Comparison of ENCODE assay signal across 17 cellular contexts in the genomic region with DNA sequence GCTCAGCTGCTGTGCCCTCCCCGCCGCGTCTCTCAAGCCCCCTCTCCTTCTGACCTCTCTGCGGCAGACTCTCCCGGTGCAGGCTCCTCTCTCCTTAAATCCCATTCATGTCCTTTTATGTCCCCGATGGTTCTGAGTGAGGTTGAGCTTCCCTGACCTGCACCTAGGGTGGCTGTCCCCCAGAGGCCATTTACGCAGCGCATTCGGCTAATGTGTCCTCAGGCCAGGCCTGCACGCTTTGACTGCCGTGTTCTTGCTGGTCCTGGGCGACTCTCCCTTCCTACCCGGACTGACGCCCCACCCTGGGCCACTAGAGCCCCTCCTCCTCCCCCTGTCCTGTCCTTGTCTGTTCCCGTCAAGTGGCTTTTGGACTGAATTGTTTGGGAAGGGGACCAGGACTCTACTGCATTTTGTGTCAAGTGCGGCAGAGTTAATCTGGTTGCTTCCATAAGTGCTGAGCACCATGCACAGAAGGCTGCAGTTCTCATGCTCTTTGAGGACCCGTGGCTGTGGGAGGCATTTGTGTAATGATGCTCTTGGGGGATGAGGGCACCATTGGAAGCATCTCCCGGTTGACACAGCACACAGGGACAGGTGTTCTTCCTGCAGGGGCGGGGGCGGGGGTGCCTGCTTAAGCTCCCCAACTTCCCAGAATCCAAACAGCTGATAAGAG. TPM values are rescaled to one million over a fixed set of nuclear protein-coding genes. Genes with fewer than 3 reads are reported as not detected.
"Had no signal": no experiment of that assay in that cellular context is flagged by ENCODE, and none has a peak within 500 bp of the region (broad histone marks: within the 10 kb centered on the region; RNA-seq: fewer than 3 reads in every experiment).

No MANE protein-coding gene starts in this region.

- H3K4me1 ChIP-seq: adrenal gland had no signal

- H3K27ac ChIP-seq: adrenal gland, neutrophil had no signal

- H3K9me3 ChIP-seq: adrenal gland, heart left ventricle, neutrophil had no signal

- H3K4me3 ChIP-seq: adrenal gland, heart left ventricle had no signal

- DNase-seq: activated CD4-positive, alpha-beta memory T cell treated with anti-CD3 and anti-CD28 coated beads, Interleukin-2, amount 10 ng/mL, durations not matched to agents 7 days and 5 days; activated CD4-positive, alpha-beta T cell treated with anti-CD3 and anti-CD28 coated beads for 4 hours; activated effector memory CD4-positive, alpha-beta T cell treated with Interleukin-2 at 50 U/mL for 16 hours; activated T-cell treated with anti-CD3 and anti-CD28 coated beads, Interleukin-2, amount 50 U/mL, for 4 hours; adrenal gland; caudate nucleus; effector CD8-positive, alpha-beta T cell; heart left ventricle; immature natural killer cell; naive thymus-derived CD4-positive, alpha-beta T cell; small intestine; T-helper 2 cell had no signal

- H3K27me3 ChIP-seq: adrenal gland, heart left ventricle, neutrophil had no signal

- ATAC-seq: activated T-cell treated with anti-CD3 and anti-CD28 coated beads, Interleukin-2, amount 50 U/mL, for 4 hours; heart left ventricle; left cardiac atrium; naive thymus-derived CD4-positive, alpha-beta T cell; WTC11 had no signal

RNA-seq across cellular contexts. Expression of gene MRGPRD, which starts 40.0 kb away (rescaled TPM):
- total RNA-seq: activated CD4-positive, alpha-beta memory T cell treated with anti-CD3 and anti-CD28 coated beads, Interleukin-2, amount 10 ng/mL, durations not matched to agents 7 days and 5 days; activated T-cell treated with anti-CD3 and anti-CD28 coated beads, Interleukin-2, amount 50 U/mL, for 4 hours; adrenal gland; frontal cortex; heart left ventricle; left cardiac atrium; lung microvascular endothelial cell; naive thymus-derived CD4-positive, alpha-beta T cell; WTC11 had no signal
- polyA plus RNA-seq: adrenal gland, heart left ventricle, immature natural killer cell had no signal
